ENCODE assay signal across 15 cellular contexts in the genomic region with DNA sequence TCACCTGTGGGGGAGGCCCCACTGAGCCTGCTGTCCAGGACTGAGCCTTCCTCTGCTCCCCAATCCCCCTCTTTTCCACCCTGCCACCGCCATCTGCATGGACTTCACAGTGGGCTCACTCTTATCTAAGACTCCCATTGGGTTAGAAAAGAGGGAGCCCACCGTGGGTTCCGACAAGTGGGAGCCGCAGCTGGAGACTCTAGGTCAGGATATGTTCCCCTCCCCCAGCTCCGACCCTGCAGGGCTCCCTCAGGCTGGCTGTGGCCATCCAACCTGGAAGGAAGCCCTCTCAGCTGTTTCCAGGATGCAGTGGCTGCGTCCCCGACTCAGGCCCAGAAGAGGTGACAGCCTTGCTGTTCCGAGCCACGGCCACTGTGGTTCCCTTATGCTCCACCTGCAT. TPM values are rescaled to one million over a fixed set of nuclear protein-coding genes. Genes with fewer than 3 reads are reported as not detected.
"Had no signal": no experiment of that assay in that cellular context is flagged by ENCODE, and none has a peak within 500 bp of the region (broad histone marks: within the 10 kb centered on the region; RNA-seq: fewer than 3 reads in every experiment).

No MANE protein-coding gene starts in this region.

- DNase-seq: activated CD4-positive, alpha-beta memory T cell treated with anti-CD3 and anti-CD28 coated beads for 36 hours; activated gamma-delta T cell treated with Interleukin-2 at 50 U/mL for 16 hours; activated naive CD8-positive, alpha-beta T cell treated with anti-CD3 and anti-CD28 coated beads, Interleukin-2, amount 10 ng/mL, durations not matched to agents 7 days and 5 days; activated T-cell treated with anti-CD3 and anti-CD28 coated beads, Interleukin-2, amount 50 U/mL, for 72 hours; effector CD4-positive, alpha-beta T cell; gastrocnemius medialis; SW 1271; T-helper 9 cell; tibial artery had no signal

- H3K36me3 ChIP-seq: ascending aorta, gastrocnemius medialis, tibial artery had no signal

- H3K36me3 Mint-ChIP-seq: activated CD4-positive, alpha-beta memory T cell treated with anti-CD3 and anti-CD28 coated beads for 36 hours; activated naive CD8-positive, alpha-beta T cell treated with anti-CD3 and anti-CD28 coated beads, Interleukin-2, amount 10 ng/mL, durations not matched to agents 7 days and 5 days had no signal

- ATAC-seq: activated T-cell treated with anti-CD3 and anti-CD28 coated beads, Interleukin-2, amount 50 U/mL, for 72 hours; gastrocnemius medialis; stimulated activated effector memory CD8-positive, alpha-beta T cell treated with anti-CD3 and anti-CD28 coated beads, Interleukin-12 subunit alpha, Interleukin-12 subunit beta, amount 100 ng/mL, for 72 hours had no signal

- H3K27ac Mint-ChIP-seq: activated CD4-positive, alpha-beta memory T cell treated with anti-CD3 and anti-CD28 coated beads for 36 hours; activated naive CD8-positive, alpha-beta T cell treated with anti-CD3 and anti-CD28 coated beads, Interleukin-2, amount 10 ng/mL, durations not matched to agents 7 days and 5 days; activated T-cell treated with anti-CD3 and anti-CD28 coated beads, Interleukin-2, amount 50 U/mL, for 72 hours; progenitor cell of endocrine pancreas; stimulated activated effector memory CD8-positive, alpha-beta T cell treated with anti-CD3 and anti-CD28 coated beads, Interleukin-12 subunit alpha, Interleukin-12 subunit beta, amount 100 ng/mL, for 72 hours had no signal

- H3K4me3 Mint-ChIP-seq: activated CD4-positive, alpha-beta memory T cell treated with anti-CD3 and anti-CD28 coated beads for 36 hours; activated naive CD8-positive, alpha-beta T cell treated with anti-CD3 and anti-CD28 coated beads, Interleukin-2, amount 10 ng/mL, durations not matched to agents 7 days and 5 days; activated T-cell treated with anti-CD3 and anti-CD28 coated beads, Interleukin-2, amount 50 U/mL, for 72 hours; stimulated activated effector memory CD8-positive, alpha-beta T cell treated with anti-CD3 and anti-CD28 coated beads, Interleukin-12 subunit alpha, Interleukin-12 subunit beta, amount 100 ng/mL, for 72 hours had no signal

- H3K4me2 ChIP-seq: smooth muscle cell had no signal

- H3K27ac ChIP-seq: ascending aorta, gastrocnemius medialis, tibial artery, VCaP had no signal

- H3K4me3 ChIP-seq: ascending aorta, gastrocnemius medialis, smooth muscle cell, tibial artery had no signal

- H3K27me3 Mint-ChIP-seq: progenitor cell of endocrine pancreas had no signal

- FAIRE-seq: colon had no signal

- H3K9me3 ChIP-seq: ascending aorta, gastrocnemius medialis, tibial artery had no signal

RNA-seq across cellular contexts. Expression of gene CRYGN, which starts 34.9 kb away (rescaled TPM):
- total RNA-seq: ascending aorta, gastrocnemius medialis, smooth muscle cell had no signal
